ENCODE assay signal across 7 cellular contexts in the genomic region with DNA sequence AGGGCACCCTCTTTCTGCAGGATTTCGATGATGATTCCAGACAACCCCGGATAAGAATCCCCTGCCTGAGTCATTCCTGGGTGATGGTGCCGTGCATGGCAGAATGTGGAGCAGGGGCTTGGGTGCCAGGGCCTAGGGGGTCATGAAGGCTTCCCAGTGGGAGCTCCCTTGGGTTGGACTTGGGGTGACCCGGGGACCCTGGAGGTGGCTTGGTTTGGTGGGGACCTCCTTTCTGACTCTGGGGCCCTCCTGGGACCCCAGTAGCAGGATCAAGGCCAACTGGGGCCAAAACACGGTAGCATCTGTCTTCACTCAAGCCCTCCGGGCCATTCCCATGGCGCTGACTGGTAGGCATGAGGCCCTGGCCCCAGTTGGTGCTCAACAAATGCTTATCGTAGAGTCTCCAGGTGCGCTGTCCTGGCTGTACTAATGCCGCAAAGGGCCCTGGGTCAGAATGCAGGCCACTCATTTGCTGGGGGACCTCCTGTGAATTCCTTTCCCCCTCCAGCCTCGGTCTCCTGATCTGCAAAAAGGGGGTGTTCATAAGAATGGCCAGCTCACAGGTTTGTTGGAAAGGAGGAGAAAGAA. TPM values are rescaled to one million over a fixed set of nuclear protein-coding genes. Genes with fewer than 3 reads are reported as not detected.
"Had no signal": no experiment of that assay in that cellular context is flagged by ENCODE, and none has a peak within 500 bp of the region (broad histone marks: within the 10 kb centered on the region; RNA-seq: fewer than 3 reads in every experiment).

No MANE protein-coding gene starts in this region.

RNA-seq across cellular contexts. Expression of a gene that starts 44.4 kb away (rescaled TPM):
- total RNA-seq: activated CD4-positive, alpha-beta memory T cell treated with anti-CD3 and anti-CD28 coated beads, Interleukin-2, amount 10 ng/mL, durations not matched to agents 7 days and 5 days; activated CD4-positive, alpha-beta T cell treated with anti-CD3 and anti-CD28 coated beads, Interleukin-2, amount 10 ng/mL, durations not matched to agents 7 days and 5 days; activated naive CD4-positive, alpha-beta T cell treated with anti-CD3 and anti-CD28 coated beads, Interleukin-2, amount 50 U/mL, for 72 hours; activated naive CD8-positive, alpha-beta T cell treated with anti-CD3 and anti-CD28 coated beads, Interleukin-2, amount 10 ng/mL, durations not matched to agents 7 days and 5 days; activated T-helper 1 cell treated with anti-CD3 and anti-CD28 coated beads, Interleukin-12 subunit alpha, Interleukin-12 subunit beta, Interleukin-2, Interleukin-4 antibody, amounts not matched to agents 30 ng/mL and 10 ng/mL and 1 ng/mL, durations not matched to agents 14 hours and 24 hours and 36 hours; activated T-helper 2 cell treated with anti-CD3 and anti-CD28 coated beads, Interferon-gamma antibody, Interleukin-2, Interleukin-4, amounts not matched to agents 10 μg/mL and 5 μg/mL and 100 μg/mL, durations not matched to agents 14 hours and 24 hours and 36 hours; T-helper 2 cell treated with Interferon-gamma antibody and Interleukin-4, amounts not matched to agents 100 ng/mL and 5 ng/mL, for 36 hours had no signal
